In genomic region chr3:162441716-162442115, GRCh38 we compare ENCODE assay signal across 14 cellular contexts.
"Had no signal": no experiment of that assay in that cellular context is flagged by ENCODE, and none has a peak within 500 bp of the region (broad histone marks: within the 10 kb centered on the region; RNA-seq: fewer than 3 reads in every experiment).

No MANE protein-coding gene starts in this region.

- DNase-seq: activated CD4-positive, alpha-beta T cell treated with anti-CD3 and anti-CD28 coated beads, Interleukin-2, amount 50 U/mL, for 1 hour; activated CD8-positive, alpha-beta memory T cell treated with anti-CD3 and anti-CD28 coated beads for 24 hours; activated naive CD4-positive, alpha-beta T cell treated with Interleukin-2 at 50 U/mL for 16 hours; activated naive CD8-positive, alpha-beta T cell treated with anti-CD3 and anti-CD28 coated beads, Interleukin-2, amount 50 U/mL, for 24 hours; caudate nucleus; gastrocnemius medialis; heart right ventricle; islet precursor cell; natural killer cell had no signal

- H3K9me3 ChIP-seq: esophagus muscularis mucosa, gastrocnemius medialis had no signal

- H3K27ac ChIP-seq: coronary artery, esophagus muscularis mucosa, gastrocnemius medialis, heart right ventricle had no signal

- H3K36me3 ChIP-seq: esophagus muscularis mucosa, gastrocnemius medialis, heart right ventricle had no signal

- H3K4me1 ChIP-seq: esophagus muscularis mucosa, gastrocnemius medialis, heart right ventricle had no signal

- H3K36me3 Mint-ChIP-seq: natural killer cell; stimulated activated memory B cell treated with anti-CD40 and anti-IgM and Interleukin-4, amounts not matched to agents 10 μg/mL and 1 μg/mL and 100 μg/mL, for 72 hours had no signal

- H3K4me3 ChIP-seq: coronary artery, esophagus muscularis mucosa, gastrocnemius medialis, heart right ventricle had no signal

- H3K27ac Mint-ChIP-seq: activated naive CD8-positive, alpha-beta T cell treated with anti-CD3 and anti-CD28 coated beads, Interleukin-2, amount 50 U/mL, for 24 hours; activated T-helper 17 cell treated with anti-CD3 and anti-CD28 coated beads, Interleukin-2, amount 50 U/mL, for 72 hours; natural killer cell; stimulated activated memory B cell treated with anti-CD40 and anti-IgM and Interleukin-4, amounts not matched to agents 10 μg/mL and 1 μg/mL and 100 μg/mL, for 72 hours had no signal

- H3K27me3 ChIP-seq: esophagus muscularis mucosa, gastrocnemius medialis, heart right ventricle had no signal

- ATAC-seq: activated naive CD8-positive, alpha-beta T cell treated with anti-CD3 and anti-CD28 coated beads, Interleukin-2, amount 50 U/mL, for 24 hours; activated T-helper 17 cell treated with anti-CD3 and anti-CD28 coated beads, Interleukin-2, amount 50 U/mL, for 72 hours; gastrocnemius medialis; heart right ventricle; left lobe of liver; natural killer cell; stimulated activated memory B cell treated with anti-CD40 and anti-IgM and Interleukin-4, amounts not matched to agents 10 μg/mL and 1 μg/mL and 100 μg/mL, for 72 hours had no signal
